In the genomic region with DNA sequence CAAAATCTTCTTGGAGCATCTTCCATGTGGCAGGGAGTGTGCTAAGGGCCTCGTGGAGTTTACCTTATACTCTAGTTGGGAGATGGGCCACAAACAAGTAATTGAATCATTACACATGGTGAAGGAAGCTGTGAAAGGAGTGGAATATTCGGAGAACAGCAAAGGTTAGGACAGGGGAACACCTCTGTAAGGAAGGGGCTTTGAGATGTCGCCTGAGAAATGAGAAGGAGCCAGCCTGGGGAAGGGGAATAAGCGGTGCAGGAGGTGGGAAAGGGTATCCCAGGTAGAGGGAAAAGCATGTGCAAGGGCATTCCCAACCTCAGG, we compare ENCODE assay signal across 13 cellular contexts. TPM values are rescaled to one million over a fixed set of nuclear protein-coding genes. Genes with fewer than 3 reads are reported as not detected.
A peak's percentile ranks its signal among the peaks of the same experiment; 100 is the strongest.
DNase-seq lines count a peak whose midpoint lies in the region; ATAC-seq and TF ChIP-seq lines count a peak whose summit lies in the region.
"Had no signal": no experiment of that assay in that cellular context is flagged by ENCODE, and none has a peak within 500 bp of the region (broad histone marks: within the 10 kb centered on the region; RNA-seq: fewer than 3 reads in every experiment).

No MANE protein-coding gene starts in this region.

- no peak for ATAC-seq in natural killer cell treated with Interleukin-12 subunit alpha and Interleukin-12 subunit beta and Interleukin-15 and Interleukin-18, amount 100 ng/mL, for 72 hours
- no peak for ATAC-seq in upper lobe of left lung (ENCODE audit: low FRiP score in 2 of 2)

- H3K27ac ChIP-seq in colonic mucosa, result peak overlapping the region; percentile 59
- H3K27ac ChIP-seq in upper lobe of left lung, result peak overlapping the region; percentile 94 to 99 (median 96)
- H3K27ac ChIP-seq in osteoblast (ENCODE audit: low read depth, low read length), result no peak overlapping the region

- H3K4me1 Mint-ChIP-seq in activated naive CD4-positive, alpha-beta T cell treated with anti-CD3 and anti-CD28 coated beads, Interleukin-2, amount 10 ng/mL, durations not matched to agents 7 days and 5 days, result peaks cover 33% of the 10 kb centered on the region
- H3K4me1 Mint-ChIP-seq in natural killer cell treated with Interleukin-12 subunit alpha and Interleukin-12 subunit beta and Interleukin-15 and Interleukin-18, amount 100 ng/mL, for 72 hours (ENCODE audit: low read depth in 2 of 2), result peaks cover 36 to 52% of the 10 kb centered on the region in 2 donors

- peaks cover 4% of the 10 kb centered on the region for H3K36me3 Mint-ChIP-seq in activated naive CD4-positive, alpha-beta T cell treated with anti-CD3 and anti-CD28 coated beads, Interleukin-2, amount 10 ng/mL, durations not matched to agents 7 days and 5 days
- peaks cover 4% of the 10 kb centered on the region for H3K36me3 Mint-ChIP-seq in natural killer cell treated with Interleukin-12 subunit alpha and Interleukin-12 subunit beta and Interleukin-15 and Interleukin-18, amount 100 ng/mL, for 72 hours

- H3K9me3 ChIP-seq in colonic mucosa (no peaks in the 10 kb centered on the region), upper lobe of left lung (no peaks in the 10 kb centered on the region), osteoblast (ENCODE audit: low read depth, low read length) (no peaks in the 10 kb centered on the region), HAP-1 (no peaks in the 10 kb centered on the region)

- no peak for DNase-seq in activated naive CD4-positive, alpha-beta T cell treated with anti-CD3 and anti-CD28 coated beads, Interleukin-2, amount 10 ng/mL, durations not matched to agents 7 days and 5 days
- DNase-seq in activated naive CD4-positive, alpha-beta T cell treated with anti-CD3 and anti-CD28 coated beads, Interleukin-2, amount 50 U/mL, for 16 hours, result no peak
- no peak for DNase-seq in colonic mucosa
- no peak for DNase-seq in natural killer cell treated with Interleukin-12 subunit alpha and Interleukin-12 subunit beta and Interleukin-15 and Interleukin-18, amount 100 ng/mL, for 72 hours (ENCODE audit: low spot score)
- DNase-seq in upper lobe of left lung, result no peak
- DNase-seq in stimulated activated CD4-positive, alpha-beta T cell treated with anti-CD3 and anti-CD28 coated beads, Interleukin-12 subunit alpha, Interleukin-12 subunit beta, amount 100 ng/mL, for 4 hours, result no peak
- no peak for DNase-seq in osteoblast (ENCODE audit: insufficient read length, low spot score, missing footprints)
- DNase-seq in HAP-1 (ENCODE audit: low spot score in 2 of 2), result no peak
- DNase-seq: activated naive CD8-positive, alpha-beta T cell treated with anti-CD3 and anti-CD28 coated beads, Interleukin-2, amount 10 ng/mL, durations not matched to agents 7 days and 5 days; kidney; NCI-H1092; stimulated activated CD4-positive, alpha-beta T cell treated with anti-CD3 and anti-CD28 coated beads, Interleukin-4, amount 100 ng/mL, for 4 hours had no signal

- H3K4me1 ChIP-seq in colonic mucosa (peaks cover 19% of the 10 kb centered on the region), upper lobe of left lung (peaks cover 44 to 56% (median 50%) of the 10 kb centered on the region in 4 donors), osteoblast (ENCODE audit: insufficient read depth, low read length) (peaks cover 36% of the 10 kb centered on the region), HAP-1 (peaks cover 20% of the 10 kb centered on the region)

- no peak for TF ChIP-seq EP300 in upper lobe of left lung (IDR thresholded peaks at IDR 0.05)

- H3K79me2 ChIP-seq in osteoblast (ENCODE audit: insufficient read depth, low read length), result peaks cover 29% of the 10 kb centered on the region

- H3K9me3 Mint-ChIP-seq in activated naive CD4-positive, alpha-beta T cell treated with anti-CD3 and anti-CD28 coated beads, Interleukin-2, amount 10 ng/mL, durations not matched to agents 7 days and 5 days, result no peaks in the 10 kb centered on the region
- H3K9me3 Mint-ChIP-seq in natural killer cell treated with Interleukin-12 subunit alpha and Interleukin-12 subunit beta and Interleukin-15 and Interleukin-18, amount 100 ng/mL, for 72 hours, result peaks cover 4% of the 10 kb centered on the region
- H3K9me3 Mint-ChIP-seq: activated naive CD8-positive, alpha-beta T cell treated with anti-CD3 and anti-CD28 coated beads, Interleukin-2, amount 10 ng/mL, durations not matched to agents 7 days and 5 days; dendritic cell treated with granulocyte-macrophage colony-stimulating factor and Interleukin-4, amounts not matched to agents 40 ng/mL and 50 ng/mL, for 4 days had no signal

- no peak overlapping the region for H3K4me3 ChIP-seq in colonic mucosa
- no peak overlapping the region for H3K4me3 ChIP-seq in upper lobe of left lung
- H3K4me3 ChIP-seq in osteoblast (ENCODE audit: insufficient read depth, low read length), result no peak overlapping the region
- H3K4me3 ChIP-seq in HAP-1, result no peak overlapping the region

- no peaks in the 10 kb centered on the region for H3K27me3 ChIP-seq in colonic mucosa
- no peaks in the 10 kb centered on the region for H3K27me3 ChIP-seq in upper lobe of left lung
- no peaks in the 10 kb centered on the region for H3K27me3 ChIP-seq in osteoblast (ENCODE audit: insufficient read depth, low read length)
- H3K27me3 ChIP-seq in HAP-1 (ENCODE audit: low read depth), result no peaks in the 10 kb centered on the region

- H3K4me2 ChIP-seq in osteoblast (ENCODE audit: insufficient read depth, low read length), result no peak overlapping the region

- TF ChIP-seq POLR2A in upper lobe of left lung (IDR thresholded peaks at IDR 0.05), result no peak

- H3K27ac Mint-ChIP-seq in activated naive CD4-positive, alpha-beta T cell treated with anti-CD3 and anti-CD28 coated beads, Interleukin-2, amount 10 ng/mL, durations not matched to agents 7 days and 5 days, result peak overlapping the region; percentile 20
- H3K27ac Mint-ChIP-seq in natural killer cell treated with Interleukin-12 subunit alpha and Interleukin-12 subunit beta and Interleukin-15 and Interleukin-18, amount 100 ng/mL, for 72 hours, result peak overlapping the region; percentile 86 to 93
- H3K27ac Mint-ChIP-seq: activated naive CD8-positive, alpha-beta T cell treated with anti-CD3 and anti-CD28 coated beads, Interleukin-2, amount 10 ng/mL, durations not matched to agents 7 days and 5 days had no signal

- TF ChIP-seq CTCF in colonic mucosa (IDR thresholded peaks at IDR 0.05) (no peak), upper lobe of left lung (IDR thresholded peaks at IDR 0.05) (no peak), osteoblast (IDR thresholded peaks at IDR 0.05; ENCODE audit: extremely low read depth, low read depth, low read length) (no peak)

- CTCF ChIA-PET in activated naive CD4-positive, alpha-beta T cell treated with anti-CD3 and anti-CD28 coated beads, Interleukin-2, amount 10 ng/mL, durations not matched to agents 7 days and 5 days (lab: Charles Lee), result interaction anchor here (0.6 to 3.9 kb wide), 2 partner anchors 51 to 93 kb away, joined by 3 to 30 read pairs; no protein-coding TSS in a partner anchor

- intact Hi-C loops in colonic mucosa (cut with DNase I), result no loop called here

- H4K20me1 ChIP-seq in osteoblast (ENCODE audit: insufficient read depth, low read length), result no peaks in the 10 kb centered on the region

- in situ Hi-C loops in HAP-1 (cut with MboI; ENCODE audit: low sequenced_read_pairs), result no loop called here

- H3K4me3 Mint-ChIP-seq in activated naive CD4-positive, alpha-beta T cell treated with anti-CD3 and anti-CD28 coated beads, Interleukin-2, amount 10 ng/mL, durations not matched to agents 7 days and 5 days, result no peak overlapping the region
- H3K4me3 Mint-ChIP-seq in natural killer cell treated with Interleukin-12 subunit alpha and Interleukin-12 subunit beta and Interleukin-15 and Interleukin-18, amount 100 ng/mL, for 72 hours, result no peak overlapping the region
- H3K4me3 Mint-ChIP-seq: activated naive CD8-positive, alpha-beta T cell treated with anti-CD3 and anti-CD28 coated beads, Interleukin-2, amount 10 ng/mL, durations not matched to agents 7 days and 5 days; dendritic cell treated with granulocyte-macrophage colony-stimulating factor and Interleukin-4, amounts not matched to agents 40 ng/mL and 50 ng/mL, for 4 days had no signal

- H3K36me3 ChIP-seq in colonic mucosa (no peaks in the 10 kb centered on the region), upper lobe of left lung (no peaks in the 10 kb centered on the region), osteoblast (ENCODE audit: insufficient read depth, low read length) (no peaks in the 10 kb centered on the region), HAP-1 (replicated peaks) (no peaks in the 10 kb centered on the region)

- 65 to 87% methylated on average over 4 of the region's 4 CpGs for WGBS in upper lobe of left lung, 2 donors

- H3K9ac ChIP-seq in colonic mucosa (ENCODE audit: low read depth in 2 of 2, low read length in 2 of 2), result no peak overlapping the region

- no peak overlapping the region for H2AFZ ChIP-seq in osteoblast (ENCODE audit: low read length)

- peaks cover 11% of the 10 kb centered on the region for H3K27me3 Mint-ChIP-seq in activated naive CD4-positive, alpha-beta T cell treated with anti-CD3 and anti-CD28 coated beads, Interleukin-2, amount 10 ng/mL, durations not matched to agents 7 days and 5 days
- H3K27me3 Mint-ChIP-seq in natural killer cell treated with Interleukin-12 subunit alpha and Interleukin-12 subunit beta and Interleukin-15 and Interleukin-18, amount 100 ng/mL, for 72 hours, result no peaks in the 10 kb centered on the region
- H3K27me3 Mint-ChIP-seq: activated naive CD8-positive, alpha-beta T cell treated with anti-CD3 and anti-CD28 coated beads, Interleukin-2, amount 10 ng/mL, durations not matched to agents 7 days and 5 days; dendritic cell treated with granulocyte-macrophage colony-stimulating factor and Interleukin-4, amounts not matched to agents 40 ng/mL and 50 ng/mL, for 4 days had no signal

RNA-seq across cellular contexts. Expression of gene STOM, which starts 2.2 kb away (rescaled TPM):
- total RNA-seq in colonic mucosa, result 100 to 1,000 TPM in 1 of 2 donors, 10 to 100 TPM in 1; 58.7 to 110 TPM
- total RNA-seq in natural killer cell treated with Interleukin-12 subunit alpha and Interleukin-12 subunit beta and Interleukin-15 and Interleukin-18, amount 100 ng/mL, for 72 hours, result 100 to 1,000 TPM in 1 of 2 donors, 10 to 100 TPM in 1; 99.4 to 321 TPM
- 100 to 1,000 TPM in 5 of 6 donors, 10 to 100 TPM in 1; 96.4 to 480 (median 362) TPM for total RNA-seq in upper lobe of left lung
- total RNA-seq in osteoblast, result 114 and 146 TPM in 2 replicates
